ENCODE assay signal across 27 cellular contexts in the genomic region with DNA sequence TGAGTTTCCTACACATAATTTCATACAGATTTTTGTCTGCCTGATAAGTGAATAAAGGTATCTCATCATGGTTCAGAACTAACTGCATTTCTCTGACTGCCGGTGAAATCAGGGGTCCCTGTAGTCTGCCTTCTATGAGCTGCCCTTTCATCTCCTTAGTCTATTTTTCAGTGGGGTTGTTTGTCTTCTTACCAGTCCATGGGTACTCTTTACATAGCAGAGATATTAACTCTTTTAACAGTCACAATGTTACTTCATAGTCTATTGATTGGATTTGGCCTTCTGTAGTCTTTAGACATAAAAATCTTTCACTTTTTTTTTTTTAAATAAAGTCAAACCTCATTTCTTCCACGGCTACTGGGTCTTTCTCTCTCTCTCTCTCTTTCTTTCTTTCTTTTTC.
"Had no signal": no experiment of that assay in that cellular context is flagged by ENCODE, and none has a peak within 500 bp of the region (broad histone marks: within the 10 kb centered on the region; RNA-seq: fewer than 3 reads in every experiment).

No MANE protein-coding gene starts in this region.

- H3K4me1 ChIP-seq: colonic mucosa, esophagus squamous epithelium, gastrocnemius medialis, heart right ventricle, left lung, lower lobe of right lung had no signal

- H3K27ac ChIP-seq: colonic mucosa, epithelial cell of prostate, esophagus squamous epithelium, gastrocnemius medialis, heart right ventricle, left lung, lower lobe of right lung had no signal

- H3K4me1 Mint-ChIP-seq: endodermal cell, memory B cell had no signal

- H3K9me3 ChIP-seq: colonic mucosa, esophagus squamous epithelium, gastrocnemius medialis, heart right ventricle, left lung, lower lobe of right lung had no signal

- FAIRE-seq: endometrium, islet of Langerhans, keratinocyte had no signal

- H3K4me3 Mint-ChIP-seq: dendritic cell treated with granulocyte-macrophage colony-stimulating factor and Interleukin-4, amounts not matched to agents 40 ng/mL and 50 ng/mL, for 4 days; effector memory CD8-positive, alpha-beta T cell; endodermal cell; memory B cell had no signal

- H3K4me3 ChIP-seq: colonic mucosa, esophagus squamous epithelium, gastrocnemius medialis, left lung, lower lobe of right lung had no signal

- H3K27me3 Mint-ChIP-seq: dendritic cell treated with granulocyte-macrophage colony-stimulating factor and Interleukin-4, amounts not matched to agents 40 ng/mL and 50 ng/mL, for 4 days; effector memory CD8-positive, alpha-beta T cell; memory B cell had no signal

- H3K27ac Mint-ChIP-seq: dendritic cell treated with granulocyte-macrophage colony-stimulating factor and Interleukin-4, amounts not matched to agents 40 ng/mL and 50 ng/mL, for 4 days; endodermal cell; memory B cell had no signal

- H3K27me3 ChIP-seq: colonic mucosa, esophagus squamous epithelium, gastrocnemius medialis, heart right ventricle, left lung had no signal

- ATAC-seq: effector memory CD8-positive, alpha-beta T cell; esophagus mucosa; gastrocnemius medialis; heart right ventricle; left cardiac atrium; left lung; left ventricle myocardium superior; lower lobe of right lung had no signal

- H3K9me3 Mint-ChIP-seq: dendritic cell treated with granulocyte-macrophage colony-stimulating factor and Interleukin-4, amounts not matched to agents 40 ng/mL and 50 ng/mL, for 4 days; effector memory CD8-positive, alpha-beta T cell; endodermal cell; memory B cell had no signal

- DNase-seq: colonic mucosa; cortex of kidney; effector CD8-positive, alpha-beta T cell; effector memory CD8-positive, alpha-beta T cell; endodermal cell; erythroblast; esophagus squamous epithelium; foreskin fibroblast; foreskin melanocyte; gastrocnemius medialis; glutamatergic neuron; head of caudate nucleus; heart right ventricle; hippocampal formation; left cardiac atrium; left lung; left ventricle myocardium superior; lower lobe of right lung; mesendoderm; midbrain had no signal
